ENCODE assay signal across 8 cellular contexts in genomic region chr13:51585234-51585672, GRCh38. TPM values are rescaled to one million over a fixed set of nuclear protein-coding genes. Genes with fewer than 3 reads are reported as not detected.
DNase-seq lines count a peak whose midpoint lies in the region; ATAC-seq and TF ChIP-seq lines count a peak whose summit lies in the region.

No MANE protein-coding gene starts in this region.

- POLR2A ChIA-PET in GM10248 (lab: Yijun Ruan, JAX), result interaction anchor here (1.1 to 3.8 kb wide), 3 partner anchors 29 to 133 kb away, joined by 4 to 26 read pairs (median 4); partner anchors contain the start of gene INTS6

- H3K4me3 ChIP-seq in SK-N-MC, result peak overlapping the region; percentile 77

- ATAC-seq in activated T-cell treated with anti-CD3 and anti-CD28 coated beads, Interleukin-2, amount 50 U/mL, for 4 hours, result no peak

- no peaks in the 10 kb centered on the region for H3K9me3 ChIP-seq in SK-N-MC (ENCODE audit: low read depth, low read length)

- H3K27ac ChIP-seq in SK-N-MC, result no peak overlapping the region; the same call in 1 of the 2 replicates

- no peak for TF ChIP-seq POLR2A in erythroblast (IDR thresholded peaks at IDR 0.05; ENCODE audit: low read length)

- no peaks in the 10 kb centered on the region for H3K9me3 Mint-ChIP-seq in activated T-cell treated with anti-CD3 and anti-CD28 coated beads, Interleukin-2, amount 50 U/mL, for 4 hours
- H3K9me3 Mint-ChIP-seq in osteocyte (ENCODE audit: unreplicated experiment), result no peaks in the 10 kb centered on the region

- peak overlapping the region; percentile 92 for H3K4me3 Mint-ChIP-seq in activated T-cell treated with anti-CD3 and anti-CD28 coated beads, Interleukin-2, amount 50 U/mL, for 4 hours
- peak overlapping the region; percentile 90 for H3K4me3 Mint-ChIP-seq in osteocyte (ENCODE audit: unreplicated experiment)

- H3K27me3 Mint-ChIP-seq in activated T-cell treated with anti-CD3 and anti-CD28 coated beads, Interleukin-2, amount 50 U/mL, for 4 hours (ENCODE audit: low read depth), result no peaks in the 10 kb centered on the region
- H3K27me3 Mint-ChIP-seq in osteocyte (ENCODE audit: unreplicated experiment), result peaks cover 3% of the 10 kb centered on the region

- DNase-seq in activated T-cell treated with anti-CD3 and anti-CD28 coated beads, Interleukin-2, amount 50 U/mL, for 4 hours, result no peak
- DNase-seq in activated T-cell treated with anti-CD3 and anti-CD28 coated beads, Interleukin-2, amount 50 U/mL, for 1 hour, result no peak
- no peak for DNase-seq in SK-N-MC (ENCODE audit: low read depth, low spot score)
- peak; percentile 68 to 69 for DNase-seq in erythroblast (lab: John Stamatoyannopoulos, UW)
- DNase-seq in osteocyte (ENCODE audit: extremely low spot score, unreplicated experiment), result no peak
- DNase-seq in mesenteric fat pad (ENCODE audit: low spot score), result no peak
- no peak for DNase-seq in NCI-H510A (lab: John Stamatoyannopoulos, UW)
- DNase-seq in GM10248 (ENCODE audit: extremely low spot score), result no peak

- TF ChIP-seq CTCF in osteocyte (IDR thresholded peaks at IDR 0.05) (no peak), GM10248 (IDR thresholded peaks at IDR 0.05; ENCODE audit: control extremely low read depth, extremely low read depth, low read depth, missing control alignments) (no peak)

- no peaks in the 10 kb centered on the region for H3K36me3 Mint-ChIP-seq in activated T-cell treated with anti-CD3 and anti-CD28 coated beads, Interleukin-2, amount 50 U/mL, for 4 hours (ENCODE audit: insufficient read depth)
- H3K36me3 Mint-ChIP-seq in osteocyte (ENCODE audit: unreplicated experiment), result no peaks in the 10 kb centered on the region

- peak overlapping the region; percentile 64 for H3K9ac ChIP-seq in SK-N-MC (ENCODE audit: insufficient read length)

- peak overlapping the region; percentile 90 for H3K27ac Mint-ChIP-seq in osteocyte (ENCODE audit: unreplicated experiment)

- CTCF ChIA-PET in GM10248 (lab: Yijun Ruan, JAX), result interaction anchor here (1.0 to 3.1 kb wide), 5 partner anchors 10 to 28 kb away, joined by 3 to 15 read pairs (median 6); no protein-coding TSS in a partner anchor

- H3K36me3 ChIP-seq in SK-N-MC (ENCODE audit: insufficient read depth, low read length), result peaks cover 3% of the 10 kb centered on the region; the same call in 1 of the 2 replicates

- peaks cover 36% of the 10 kb centered on the region for H3K4me1 Mint-ChIP-seq in activated T-cell treated with anti-CD3 and anti-CD28 coated beads, Interleukin-2, amount 50 U/mL, for 4 hours (ENCODE audit: low read depth)
- peaks cover 54% of the 10 kb centered on the region for H3K4me1 Mint-ChIP-seq in osteocyte (ENCODE audit: unreplicated experiment)

RNA-seq across cellular contexts. Expression of gene WDFY2, which starts 1.0 kb away (rescaled TPM):
- 1 to 10 TPM; 4.9 to 6.7 (median 6.3) TPM for total RNA-seq in activated T-cell treated with anti-CD3 and anti-CD28 coated beads, Interleukin-2, amount 50 U/mL, for 4 hours
- total RNA-seq in osteocyte (18.6 and 20.7 TPM in 2 replicates), mesenteric fat pad (16.3 TPM)

Comparison
In these comparisons a context has a peak if more than half of its experiments do, and no peak if none do; other contexts are left out.
1. DNase-seq: peak in erythroblast (2 of 2); none in activated T-cell treated with anti-CD3 and anti-CD28 coated beads, Interleukin-2, amount 50 U/mL, for 4 hours (single experiment), activated T-cell treated with anti-CD3 and anti-CD28 coated beads, Interleukin-2, amount 50 U/mL, for 1 hour (single experiment), SK-N-MC (single experiment), osteocyte (single experiment), mesenteric fat pad (single experiment), NCI-H510A (single experiment) and GM10248 (single experiment).